ENCODE assay signal across 1 cellular context in genomic region chr22:25554321-25555088, GRCh38.
TF ChIP-seq lines count a peak whose summit lies in the region.

No MANE protein-coding gene starts in this region.

TF ChIP-seq in neural cell, 6 proteins besides CTCF, POLR2A, EP300 and RAD21 (continued from another document):
- no peak for TF ChIP-seq REST (IDR thresholded peaks at IDR 0.05; ENCODE audit: borderline replicate concordance)
- TF ChIP-seq SMC3 (conservative IDR thresholded peaks at IDR 0.05; ENCODE audit: poor library complexity): no peak
- no peak for TF ChIP-seq EZH2 (IDR thresholded peaks at IDR 0.05; ENCODE audit: borderline replicate concordance, insufficient read depth, low read length, poor library complexity, severe bottlenecking)
- TF ChIP-seq POLR2AphosphoS5 (IDR thresholded peaks at IDR 0.05): no peak
- TF ChIP-seq TAF1 (IDR thresholded peaks at IDR 0.05; ENCODE audit: low read depth): no peak
